ENCODE assay signal across 9 cellular contexts in genomic region chr19:3670796-3671679, GRCh38. TPM values are rescaled to one million over a fixed set of nuclear protein-coding genes. Genes with fewer than 3 reads are reported as not detected.
DNase-seq lines count a peak whose midpoint lies in the region; TF ChIP-seq lines count a peak whose summit lies in the region.
"Had no signal": no experiment of that assay in that cellular context is flagged by ENCODE, and none has a peak within 500 bp of the region (broad histone marks: within the 10 kb centered on the region; RNA-seq: fewer than 3 reads in every experiment).

No MANE protein-coding gene starts in this region.

- no peaks in the 10 kb centered on the region for H3K27me3 ChIP-seq in sigmoid colon

- H3K27ac ChIP-seq in sigmoid colon = peak overlapping the region; percentile 99 to 100 (median 100)
- H3K27ac ChIP-seq: HL-60 had no signal

- peak in 3 of 4 donors; percentile 51 to 76 (median 66) for TF ChIP-seq EP300 in sigmoid colon (IDR thresholded peaks at IDR 0.05)

- peaks cover 17% of the 10 kb centered on the region for H3K27me3 Mint-ChIP-seq in glutamatergic neuron (ENCODE audit: unreplicated experiment)

- TF ChIP-seq CTCF in glutamatergic neuron (IDR thresholded peaks at IDR 0.05; ENCODE audit: partially characterized antibody, unreplicated experiment) (no peak), sigmoid colon (IDR thresholded peaks at IDR 0.05) (no peak)

- DNase-seq in GM04504 (ENCODE audit: low read depth) (peak; percentile 50), activated T-cell treated with anti-CD3 and anti-CD28 coated beads for 4 hours (peak; percentile 12), glutamatergic neuron (no peak), sigmoid colon (peak; percentile 93), NCI-H2081 treated with DMSO at 0.1 percent for 48 hours (lab: John Stamatoyannopoulos, UW) (no peak), NCI-H146 (lab: John Stamatoyannopoulos, UW) (no peak), NCI-H1417 treated with DMSO at 0.1 percent for 48 hours (lab: John Stamatoyannopoulos, UW) (no peak), RKO (ENCODE audit: low spot score) (no peak)

- H3K4me3 ChIP-seq in sigmoid colon = peak overlapping the region; percentile 27 to 51 (median 48)

- H3K36me3 Mint-ChIP-seq in glutamatergic neuron (ENCODE audit: unreplicated experiment) = no peaks in the 10 kb centered on the region

- H3K36me3 ChIP-seq in sigmoid colon = peaks cover 0 to 17% (median 2%) of the 10 kb centered on the region in 4 donors

- WGBS in sigmoid colon, 2 donors = 39 to 71% methylated on average over 45 of the region's 45 CpGs

- H3K9me3 ChIP-seq in sigmoid colon = no peaks in the 10 kb centered on the region

- peaks cover 24% of the 10 kb centered on the region for H3K4me1 Mint-ChIP-seq in glutamatergic neuron (ENCODE audit: low read depth, unreplicated experiment)

- TF ChIP-seq POLR2A in sigmoid colon (IDR thresholded peaks at IDR 0.05) = peak; percentile 15 to 36

- H3K4me3 Mint-ChIP-seq in glutamatergic neuron (ENCODE audit: unreplicated experiment) = no peak overlapping the region

- peaks cover 0 to 95% (median 89%) of the 10 kb centered on the region in 4 donors for H3K4me1 ChIP-seq in sigmoid colon

- intact Hi-C loops in sigmoid colon (cut with DNase I) = no loop called here

- H3K9me3 Mint-ChIP-seq in glutamatergic neuron (ENCODE audit: unreplicated experiment) = peaks cover 11% of the 10 kb centered on the region

- peak overlapping the region; percentile 77 for H3K27ac Mint-ChIP-seq in glutamatergic neuron (ENCODE audit: unreplicated experiment)

RNA-seq across cellular contexts. Expression of gene PIP5K1C, which starts 29.2 kb away (rescaled TPM):
- total RNA-seq in glutamatergic neuron (ENCODE audit: unreplicated experiment) = 169 TPM
- total RNA-seq in sigmoid colon = 10 to 100 TPM; 27.8 to 68.7 (median 44.2) TPM
- polyA plus RNA-seq in sigmoid colon = 10 to 100 TPM in 2 of 3 donors, 1 to 10 TPM in 1; 7.8 to 21.0 (median 11.6) TPM

RNA-seq across cellular contexts. Expression of gene TJP3, which starts 37.1 kb away (rescaled TPM):
- total RNA-seq in glutamatergic neuron (ENCODE audit: unreplicated experiment) = 3.1 TPM
- 1 to 10 TPM in 1 of 4 donors, under 1 TPM in 2, not detected in 1; 0.33 to 2.8 (median 0.36) TPM for total RNA-seq in sigmoid colon
- polyA plus RNA-seq in sigmoid colon = 100 to 1,000 TPM; 158 to 245 (median 168) TPM

RNA-seq across cellular contexts. Expression of gene CACTIN, which starts 44.4 kb away (rescaled TPM):
- total RNA-seq in glutamatergic neuron (ENCODE audit: unreplicated experiment) = 29.7 TPM
- 10 to 100 TPM; 15.5 to 23.9 (median 23.4) TPM for total RNA-seq in sigmoid colon
- polyA plus RNA-seq in sigmoid colon = 10 to 100 TPM in 1 of 3 donors, 1 to 10 TPM in 2; 6.2 to 20.5 (median 9.0) TPM

Comparison
In these comparisons a context has a peak if more than half of its experiments do, and no peak if none do; other contexts are left out.
1. DNase-seq: peak in GM04504 (single experiment), activated T-cell treated with anti-CD3 and anti-CD28 coated beads for 4 hours (single experiment) and sigmoid colon (single experiment); none in glutamatergic neuron (single experiment), NCI-H2081 treated with DMSO at 0.1 percent for 48 hours (single experiment), NCI-H146 (single experiment), NCI-H1417 treated with DMSO at 0.1 percent for 48 hours (single experiment) and RKO (single experiment).